8 cellular contexts compared by ENCODE assay signal in the genomic region with DNA sequence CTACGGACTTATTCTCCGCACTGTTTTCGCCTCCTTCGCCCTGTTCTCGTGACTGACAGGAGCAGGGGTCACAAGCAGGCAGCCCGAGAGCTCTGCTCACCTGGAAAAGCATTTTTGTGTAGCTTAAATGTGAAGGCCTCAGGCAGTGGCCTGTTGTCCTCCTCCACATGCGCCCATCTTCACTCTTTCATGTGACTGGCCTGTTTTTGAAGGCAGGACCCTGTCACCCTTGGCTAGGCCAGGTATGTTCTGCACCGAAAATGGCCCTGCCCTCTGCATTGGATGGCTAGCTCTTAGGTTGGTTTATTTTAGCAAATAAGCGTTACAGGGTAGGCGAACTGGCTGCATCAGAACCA. TPM values are rescaled to one million over a fixed set of nuclear protein-coding genes. Genes with fewer than 3 reads are reported as not detected.
A peak's percentile ranks its signal among the peaks of the same experiment; 100 is the strongest.
DNase-seq lines count a peak whose midpoint lies in the region; ATAC-seq, FAIRE-seq and TF ChIP-seq lines count a peak whose summit lies in the region.

No MANE protein-coding gene starts in this region.

- DNase-seq in DMS79 treated with DMSO at 0.1 percent for 48 hours (lab: John Stamatoyannopoulos, UW) (peak; percentile 42), DMS79 (lab: John Stamatoyannopoulos, UW) (no peak), adrenal gland (no peak), kidney (no peak), substantia nigra (lab: John Stamatoyannopoulos, UW) (peak in 5 of 49 donors; percentile 16 to 33 (median 20))

- H3K4me1 ChIP-seq in adrenal gland (replicated peaks in 1 of 2) = peaks cover 11 to 26% of the 10 kb centered on the region in 2 donors
- H3K4me1 ChIP-seq in kidney (ENCODE audit: control insufficient read depth in 1 of 2, insufficient read depth in 1 of 2, low read depth in 1 of 2, low read length in 2 of 2) = peaks cover 4 to 8% of the 10 kb centered on the region in 2 donors

- H3K36me3 ChIP-seq in adrenal gland (replicated peaks in 1 of 2) (no peaks in the 10 kb centered on the region), kidney (ENCODE audit: control insufficient read depth in 1 of 2, insufficient read depth in 2 of 2, low read length in 2 of 2) (no peaks in the 10 kb centered on the region)

- WGBS in adrenal gland, 4 donors = 58 to 66% (median 63%) methylated on average over 10 of the region's 10 CpGs

- intact Hi-C loops in adrenal gland (cut with DNase I) = no loop called here
- intact Hi-C loops in kidney (cut with DNase I) = no loop called here

- H3K4me3 ChIP-seq in adrenal gland (peak overlapping the region in 2 of 4 donors; percentile 67 to 74), kidney (ENCODE audit: low read length in 2 of 2) (peak overlapping the region; percentile 81 to 94)

- peak overlapping the region in 4 of 5 donors; percentile 88 to 94 (median 92) for H3K27ac ChIP-seq in adrenal gland
- H3K27ac ChIP-seq in kidney (ENCODE audit: low read depth in 2 of 2, low read length in 2 of 2) = peak overlapping the region; percentile 87 to 94
- peak overlapping the region; percentile 85 for H3K27ac ChIP-seq in substantia nigra (ENCODE audit: low read depth, low read length, poor library complexity, severe bottlenecking)

- TF ChIP-seq CTCF in adrenal gland (IDR thresholded peaks at IDR 0.05) (no peak), kidney (IDR thresholded peaks at IDR 0.05; ENCODE audit: borderline replicate concordance, extremely low read depth, insufficient read depth) (no peak)

- H3K27me3 ChIP-seq in adrenal gland = no peaks in the 10 kb centered on the region

- H3K9ac ChIP-seq in kidney (ENCODE audit: low read length in 2 of 2) = peak overlapping the region; percentile 74 to 97

- H3K9me3 ChIP-seq in adrenal gland (replicated peaks in 1 of 3) = no peaks in the 10 kb centered on the region
- H3K9me3 ChIP-seq in kidney (ENCODE audit: control insufficient read depth in 1 of 2, low read length in 2 of 2) = no peaks in the 10 kb centered on the region

- ATAC-seq in GM19324 (IDR thresholded peaks at IDR 0.05; ENCODE audit: low FRiP score, unreplicated experiment) = no peak
- no peak for ATAC-seq in GM21447 (IDR thresholded peaks at IDR 0.05; ENCODE audit: unreplicated experiment)
- no peak for ATAC-seq in HG03045 (IDR thresholded peaks at IDR 0.05; ENCODE audit: unreplicated experiment)

- no peak for TF ChIP-seq POLR2A in adrenal gland (IDR thresholded peaks at IDR 0.05)

- no peak for FAIRE-seq in kidney (lab: Jason Lieb, UNC)

RNA-seq across cellular contexts. Expression of a gene that starts 0.6 kb away (rescaled TPM):
- total RNA-seq in adrenal gland (10 to 100 TPM in 6 of 8 donors, 1 to 10 TPM in 2; 7.4 to 29.7 (median 14.4) TPM), kidney (23.3 TPM)
- polyA plus RNA-seq in adrenal gland (10 to 100 TPM in 2 of 3 donors, 1 to 10 TPM in 1; 3.8 to 11.9 (median 10.4) TPM), kidney (ENCODE audit: insufficient read depth, low read depth, low replicate concordance) (3.7 TPM)
